In the genomic region with DNA sequence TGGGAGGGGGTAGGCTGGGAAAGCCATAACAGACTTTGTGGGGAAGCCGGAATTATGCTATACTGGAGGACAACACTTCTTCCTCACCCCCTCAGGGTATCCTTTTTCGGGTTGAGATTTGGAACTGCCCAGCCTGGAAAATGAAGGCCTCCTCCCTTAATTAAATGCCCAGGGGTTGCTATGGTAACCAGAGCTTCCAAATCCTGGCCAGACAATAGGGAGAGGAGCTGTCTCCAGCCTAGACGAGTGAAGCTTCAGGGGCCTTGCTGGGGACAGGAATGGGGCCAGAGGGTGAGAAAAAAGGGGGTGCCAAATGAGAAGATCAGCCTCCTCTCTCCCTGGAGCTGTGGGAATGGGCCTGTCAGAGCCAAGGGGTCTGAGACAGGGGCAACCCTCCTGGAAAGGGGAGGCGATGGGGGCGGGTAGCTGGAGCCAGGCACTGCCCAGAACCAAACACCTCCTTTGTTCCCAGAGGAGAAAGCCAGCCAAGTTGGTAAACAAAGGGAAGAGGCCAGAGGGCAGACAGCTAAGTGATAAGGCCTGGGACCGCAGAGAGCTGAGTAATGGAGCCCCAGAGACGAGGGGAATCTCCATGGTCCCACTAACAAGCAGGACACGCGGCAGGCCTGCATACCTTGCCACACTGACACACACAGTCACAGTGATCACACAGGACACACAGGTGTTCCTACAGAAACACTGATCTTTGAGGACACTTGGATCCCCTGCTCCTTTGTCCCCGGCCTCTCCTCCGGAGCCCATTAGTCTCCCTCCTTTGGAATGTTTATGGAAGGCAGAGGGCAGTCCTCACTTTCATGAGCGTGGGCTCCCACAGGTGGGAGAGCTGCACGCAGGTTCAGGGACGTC, we compare ENCODE assay signal across 12 cellular contexts. TPM values are rescaled to one million over a fixed set of nuclear protein-coding genes. Genes with fewer than 3 reads are reported as not detected.
A peak's percentile ranks its signal among the peaks of the same experiment; 100 is the strongest.
DNase-seq lines count a peak whose midpoint lies in the region; ATAC-seq and TF ChIP-seq lines count a peak whose summit lies in the region.
"Had no signal": no experiment of that assay in that cellular context is flagged by ENCODE, and none has a peak within 500 bp of the region (broad histone marks: within the 10 kb centered on the region; RNA-seq: fewer than 3 reads in every experiment).

No MANE protein-coding gene starts in this region.

- H3K27me3 Mint-ChIP-seq in CD8-positive, alpha-beta T cell (ENCODE audit: low read depth), result peaks cover 28% of the 10 kb centered on the region

- H3K79me2 ChIP-seq in smooth muscle cell (ENCODE audit: low read depth), result no peaks in the 10 kb centered on the region

- no peaks in the 10 kb centered on the region for H3F3A ChIP-seq in smooth muscle cell (ENCODE audit: low read depth)

- H3K4me2 ChIP-seq in smooth muscle cell, result peak overlapping the region; percentile 80

- ATAC-seq in CD8-positive, alpha-beta T cell, result no peak
- no peak for ATAC-seq in HG02840 (IDR thresholded peaks at IDR 0.05; ENCODE audit: low FRiP score, unreplicated experiment)

- no peaks in the 10 kb centered on the region for H3K9me3 Mint-ChIP-seq in CD8-positive, alpha-beta T cell
- H3K9me3 Mint-ChIP-seq: activated T-helper 2 cell treated with anti-CD3 and anti-CD28 coated beads, Interferon-gamma antibody, Interleukin-2, Interleukin-4, amounts not matched to agents 10 μg/mL and 5 μg/mL and 100 μg/mL, durations not matched to agents 14 hours and 24 hours and 36 hours had no signal

- DNase-seq in NCI-H524 (lab: John Stamatoyannopoulos, UW), result peak; percentile 17 to 58
- no peak for DNase-seq in NCI-H524 treated with DMSO at 0.1 percent for 48 hours (lab: John Stamatoyannopoulos, UW)
- DNase-seq in ascending aorta (ENCODE audit: low spot score in 2 of 2), result no peak
- DNase-seq in left kidney (ENCODE audit: low read depth, low spot score), result peak; percentile 84
- DNase-seq in smooth muscle cell (lab: John Stamatoyannopoulos, UW; ENCODE audit: unreplicated experiment), result no peak
- DNase-seq in CD8-positive, alpha-beta T cell, result no peak
- DNase-seq in NCI-H1436 treated with DMSO at 0.1 percent for 48 hours (lab: John Stamatoyannopoulos, UW), result no peak
- DNase-seq: effector CD4-positive, alpha-beta T cell; sigmoid colon; stimulated activated CD8-positive, alpha-beta memory T cell treated with anti-CD3 and anti-CD28 coated beads, Interleukin-4, amount 100 ng/mL, for 48 hours had no signal

- H3K36me3 Mint-ChIP-seq in CD8-positive, alpha-beta T cell, result no peaks in the 10 kb centered on the region

- H4K20me1 ChIP-seq in smooth muscle cell (ENCODE audit: low read depth), result no peaks in the 10 kb centered on the region

- no peaks in the 10 kb centered on the region for H3K36me3 ChIP-seq in ascending aorta
- H3K36me3 ChIP-seq in smooth muscle cell (ENCODE audit: low read depth), result no peaks in the 10 kb centered on the region
- H3K36me3 ChIP-seq in CD8-positive, alpha-beta T cell (ENCODE audit: insufficient read depth, low read length), result no peaks in the 10 kb centered on the region
- H3K36me3 ChIP-seq: sigmoid colon had no signal

- peak overlapping the region; percentile 22 for H3K9ac ChIP-seq in smooth muscle cell (ENCODE audit: low read depth)

- H3K9me3 ChIP-seq in ascending aorta (no peaks in the 10 kb centered on the region), smooth muscle cell (replicated peaks; ENCODE audit: low read depth) (no peaks in the 10 kb centered on the region)
- no peaks in the 10 kb centered on the region for H3K9me3 ChIP-seq in CD8-positive, alpha-beta T cell (ENCODE audit: low read length)
- H3K9me3 ChIP-seq: sigmoid colon had no signal

- H3K27ac Mint-ChIP-seq in CD8-positive, alpha-beta T cell, result no peak overlapping the region
- H3K27ac Mint-ChIP-seq: activated T-helper 2 cell treated with anti-CD3 and anti-CD28 coated beads, Interferon-gamma antibody, Interleukin-2, Interleukin-4, amounts not matched to agents 10 μg/mL and 5 μg/mL and 100 μg/mL, durations not matched to agents 14 hours and 24 hours and 36 hours had no signal

- H3K4me3 ChIP-seq in ascending aorta (no peak overlapping the region), smooth muscle cell (no peak overlapping the region)
- no peak overlapping the region for H3K4me3 ChIP-seq in CD8-positive, alpha-beta T cell (ENCODE audit: low read depth, low read length)
- H3K4me3 ChIP-seq: sigmoid colon had no signal

- 46% methylated on average over 14 of the region's 14 CpGs for WGBS in smooth muscle cell (ENCODE audit: low lambda C conversion rate)

- TF ChIP-seq CTCF in ascending aorta (IDR thresholded peaks at IDR 0.05), result no peak
- no peak for TF ChIP-seq CTCF in smooth muscle cell (IDR thresholded peaks at IDR 0.05; ENCODE audit: borderline replicate concordance, insufficient read depth, poor library complexity, severe bottlenecking)
- no peak for TF ChIP-seq CTCF in CD8-positive, alpha-beta T cell (IDR thresholded peaks at IDR 0.05)

- intact Hi-C loops in ascending aorta (cut with DNase I), result no loop called here
- intact Hi-C loops in CD8-positive, alpha-beta T cell (cut with DNase I, micrococcal nuclease), result no loop called here

- H3K4me1 Mint-ChIP-seq in CD8-positive, alpha-beta T cell (ENCODE audit: low read depth), result no peaks in the 10 kb centered on the region

- no peak overlapping the region for H3K4me3 Mint-ChIP-seq in CD8-positive, alpha-beta T cell

- no peak overlapping the region for H2AFZ ChIP-seq in smooth muscle cell (ENCODE audit: low read depth)

- H3K27ac ChIP-seq in ascending aorta, result peak overlapping the region; percentile 57 to 58
- no peak overlapping the region for H3K27ac ChIP-seq in smooth muscle cell (ENCODE audit: low read depth)
- no peak overlapping the region for H3K27ac ChIP-seq in CD8-positive, alpha-beta T cell (ENCODE audit: low read depth, low read length)

- CTCF ChIA-PET in CD8-positive, alpha-beta T cell (lab: Charles Lee), result interaction anchor here (0.8 to 3.2 kb wide), 10 partner anchors 10 to 181 kb away, joined by 3 to 18 read pairs (median 4); a partner anchor contains a TSS

- H3K4me1 ChIP-seq in ascending aorta (peaks cover 0 to 8% of the 10 kb centered on the region in 2 donors), smooth muscle cell (ENCODE audit: low read depth) (peaks cover 33% of the 10 kb centered on the region)
- no peaks in the 10 kb centered on the region for H3K4me1 ChIP-seq in CD8-positive, alpha-beta T cell (ENCODE audit: insufficient read depth, low read length)

- no peaks in the 10 kb centered on the region for H3K27me3 ChIP-seq in ascending aorta
- H3K27me3 ChIP-seq in smooth muscle cell (ENCODE audit: low read depth), result no peaks in the 10 kb centered on the region
- H3K27me3 ChIP-seq in CD8-positive, alpha-beta T cell (ENCODE audit: insufficient read depth, low read length), result no peaks in the 10 kb centered on the region

- POLR2A ChIA-PET in CD8-positive, alpha-beta T cell (lab: Charles Lee), result interaction anchor here (0.7 kb wide), 1 partner anchor 53 kb away, joined by 3 read pairs; no protein-coding TSS in a partner anchor

RNA-seq across cellular contexts. Expression of a gene that starts 17.9 kb away (rescaled TPM):
- total RNA-seq in ascending aorta (0.85 TPM), smooth muscle cell (0.13 TPM in 1 of 2 replicates, not detected in the other)
- polyA plus RNA-seq in smooth muscle cell, result 0.50 and 1.6 TPM in 2 replicates
- 10 to 100 TPM; 11.9 to 12.9 TPM for total RNA-seq in CD8-positive, alpha-beta T cell

RNA-seq across cellular contexts. Expression of a gene that starts 31.6 kb away (rescaled TPM):
- total RNA-seq in ascending aorta (39.4 TPM), smooth muscle cell (51.7 and 68.9 TPM in 2 replicates)
- 41.6 and 44.9 TPM in 2 replicates for polyA plus RNA-seq in smooth muscle cell
- 10 to 100 TPM; 70.6 to 76.4 TPM for total RNA-seq in CD8-positive, alpha-beta T cell

RNA-seq across cellular contexts. Expression of a gene that starts 41.8 kb away (rescaled TPM):
- 38.8 TPM for total RNA-seq in ascending aorta
- 36.1 and 55.7 TPM in 2 replicates for total RNA-seq in smooth muscle cell
- 190 and 217 TPM in 2 replicates for polyA plus RNA-seq in smooth muscle cell
- 100 to 1,000 TPM; 114 to 116 TPM for total RNA-seq in CD8-positive, alpha-beta T cell

Comparison
In these comparisons a context has a peak if more than half of its experiments do, and no peak if none do; other contexts are left out.
1. DNase-seq: peak in NCI-H524 (2 of 2) and left kidney (single experiment); none in NCI-H524 treated with DMSO at 0.1 percent for 48 hours (single experiment), ascending aorta (0 of 2), smooth muscle cell (single experiment), CD8-positive, alpha-beta T cell (0 of 7) and NCI-H1436 treated with DMSO at 0.1 percent for 48 hours (single experiment).
2. H3K27ac ChIP-seq: peak in ascending aorta (2 of 2); none in smooth muscle cell (single experiment) and CD8-positive, alpha-beta T cell (single experiment).